ENCODE assay signal across 1 cellular context in the genomic region with DNA sequence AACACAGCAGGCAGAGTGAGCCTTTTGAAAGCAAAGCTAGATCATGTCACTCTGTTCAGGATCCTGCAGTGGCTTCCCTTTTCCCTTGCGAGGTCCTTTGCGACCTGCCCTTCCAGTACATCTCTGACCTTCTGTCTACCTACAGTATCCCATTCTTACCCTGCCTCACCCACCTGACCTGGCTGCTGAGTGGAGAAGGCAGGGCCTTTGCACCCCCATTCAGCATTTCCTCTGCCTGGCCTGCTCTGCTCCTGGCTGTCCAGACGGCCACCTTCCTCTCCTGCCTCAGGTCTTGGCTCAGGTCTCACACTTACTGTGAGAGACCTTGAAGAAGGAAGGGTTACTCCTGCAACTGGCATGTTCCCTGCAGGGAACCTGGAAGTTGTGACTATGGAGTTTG.
TF ChIP-seq lines count a peak whose summit lies in the region.

No MANE protein-coding gene starts in this region.

TF ChIP-seq in IMR-90, 13 proteins besides CTCF, POLR2A, EP300 and RAD21 (continued from another document):
- TF ChIP-seq, protein P1, sequence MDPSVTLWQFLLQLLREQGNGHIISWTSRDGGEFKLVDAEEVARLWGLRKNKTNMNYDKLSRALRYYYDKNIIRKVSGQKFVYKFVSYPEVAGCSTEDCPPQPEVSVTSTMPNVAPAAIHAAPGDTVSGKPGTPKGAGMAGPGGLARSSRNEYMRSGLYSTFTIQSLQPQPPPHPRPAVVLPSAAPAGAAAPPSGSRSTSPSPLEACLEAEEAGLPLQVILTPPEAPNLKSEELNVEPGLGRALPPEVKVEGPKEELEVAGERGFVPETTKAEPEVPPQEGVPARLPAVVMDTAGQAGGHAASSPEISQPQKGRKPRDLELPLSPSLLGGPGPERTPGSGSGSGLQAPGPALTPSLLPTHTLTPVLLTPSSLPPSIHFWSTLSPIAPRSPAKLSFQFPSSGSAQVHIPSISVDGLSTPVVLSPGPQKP (IDR thresholded peaks at IDR 0.05; ENCODE audit: borderline replicate concordance, low read depth, low read length), result no peak
- no peak for TF ChIP-seq RFX5 (IDR thresholded peaks at IDR 0.05; ENCODE audit: low read depth, low read length)
- no peak for TF ChIP-seq RCOR1 (IDR thresholded peaks at IDR 0.05; ENCODE audit: insufficient replicate concordance, low read length)
- TF ChIP-seq NFE2L2 (IDR thresholded peaks at IDR 0.05; ENCODE audit: low read depth, low read length), result no peak
TF ChIP-seq in IMR-90: peak in this region for 0.
